ENCODE assay signal across 2 cellular contexts in the genomic region with DNA sequence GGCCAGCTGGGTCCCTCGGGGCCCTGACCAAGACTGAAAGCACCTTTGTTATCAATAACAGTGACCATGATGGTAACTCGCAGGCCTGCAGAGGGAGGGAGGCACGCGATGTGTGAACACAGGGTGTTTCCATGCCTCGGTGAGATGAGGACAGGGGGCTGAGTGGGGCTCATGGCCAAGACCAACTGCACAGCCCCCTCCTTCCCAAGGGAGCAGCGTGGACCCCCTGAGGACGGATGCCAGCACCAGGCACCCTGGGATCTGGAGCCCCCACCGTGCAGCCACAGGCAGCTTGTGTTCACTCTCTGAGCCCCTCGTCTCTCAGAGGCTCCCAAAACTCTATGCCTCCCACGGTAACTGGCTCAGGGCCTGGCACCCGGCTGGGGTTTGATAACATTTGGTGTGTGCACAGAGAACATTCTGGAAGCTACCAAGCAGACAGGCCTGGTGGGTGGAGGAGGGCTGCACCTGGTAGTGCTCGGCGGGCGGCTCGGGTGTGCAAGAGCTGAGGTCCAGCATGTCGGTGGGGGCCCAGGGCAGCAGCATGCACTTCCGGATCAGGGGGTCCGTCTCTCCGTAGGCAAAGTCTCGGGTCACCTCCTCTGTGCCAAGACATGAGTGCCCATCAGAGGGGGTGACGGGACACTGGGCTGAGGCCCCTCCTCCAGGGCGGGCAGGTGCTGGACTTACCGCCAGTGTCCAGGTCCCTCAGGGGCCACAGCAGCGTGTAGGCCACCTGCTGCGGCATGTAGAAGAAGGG.
TF ChIP-seq lines count a peak whose summit lies in the region.

No MANE protein-coding gene starts in this region.

TF ChIP-seq in K562, 482 proteins besides CTCF, POLR2A, EP300 and RAD21:
- TF ChIP-seq FOXK2 (conservative IDR thresholded peaks at IDR 0.05 in 1 of 2, IDR thresholded peaks at IDR 0.05 in 1 of 2; ENCODE audit: low read depth in 2 of 2) (no peak), POLR2G (IDR thresholded peaks at IDR 0.05; ENCODE audit: low read depth, low read length) (peak; percentile 51), POLR2H (tag; IDR thresholded peaks at IDR 0.05; ENCODE audit: low read depth) (no peak), ZNF263 (CRISPR knock-in tag; IDR thresholded peaks at IDR 0.05; ENCODE audit: borderline replicate concordance) (no peak)

TF ChIP-seq in H1, 55 proteins besides CTCF, POLR2A, EP300 and RAD21:
- no peak for TF ChIP-seq TAF1 (IDR thresholded peaks at IDR 0.05; ENCODE audit: low read depth, low read length)
- TF ChIP-seq NRF1 (IDR thresholded peaks at IDR 0.05; ENCODE audit: low read depth, low read length) = no peak
- TF ChIP-seq SRF (IDR thresholded peaks at IDR 0.05; ENCODE audit: low read depth, low read length) = no peak
- no peak for TF ChIP-seq CBX8 (IDR thresholded peaks at IDR 0.05; ENCODE audit: borderline replicate concordance, low read depth, low read length)
- TF ChIP-seq KDM5A (IDR thresholded peaks at IDR 0.05; ENCODE audit: low read length) = no peak
- TF ChIP-seq, protein P1, sequence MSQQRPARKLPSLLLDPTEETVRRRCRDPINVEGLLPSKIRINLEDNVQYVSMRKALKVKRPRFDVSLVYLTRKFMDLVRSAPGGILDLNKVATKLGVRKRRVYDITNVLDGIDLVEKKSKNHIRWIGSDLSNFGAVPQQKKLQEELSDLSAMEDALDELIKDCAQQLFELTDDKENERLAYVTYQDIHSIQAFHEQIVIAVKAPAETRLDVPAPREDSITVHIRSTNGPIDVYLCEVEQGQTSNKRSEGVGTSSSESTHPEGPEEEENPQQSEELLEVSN (IDR thresholded peaks at IDR 0.05) = no peak
- TF ChIP-seq POU5F1 (IDR thresholded peaks at IDR 0.05; ENCODE audit: low read depth, low read length) = no peak
- TF ChIP-seq JUN (IDR thresholded peaks at IDR 0.05; ENCODE audit: low read depth, low read length) = no peak
- TF ChIP-seq, protein P2, sequence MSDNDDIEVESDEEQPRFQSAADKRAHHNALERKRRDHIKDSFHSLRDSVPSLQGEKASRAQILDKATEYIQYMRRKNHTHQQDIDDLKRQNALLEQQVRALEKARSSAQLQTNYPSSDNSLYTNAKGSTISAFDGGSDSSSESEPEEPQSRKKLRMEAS (IDR thresholded peaks at IDR 0.05) = no peak
- TF ChIP-seq TAF7 (optimal IDR thresholded peaks at IDR 0.05; ENCODE audit: borderline replicate concordance, low read depth, low read length) = no peak
- no peak for TF ChIP-seq CTBP2 (IDR thresholded peaks at IDR 0.05; ENCODE audit: borderline replicate concordance, insufficient read depth, insufficient read length, low read length)
TF ChIP-seq in H1: peak in this region for 0.
